Comparison of ENCODE assay signal across 1 cellular context in the genomic region with DNA sequence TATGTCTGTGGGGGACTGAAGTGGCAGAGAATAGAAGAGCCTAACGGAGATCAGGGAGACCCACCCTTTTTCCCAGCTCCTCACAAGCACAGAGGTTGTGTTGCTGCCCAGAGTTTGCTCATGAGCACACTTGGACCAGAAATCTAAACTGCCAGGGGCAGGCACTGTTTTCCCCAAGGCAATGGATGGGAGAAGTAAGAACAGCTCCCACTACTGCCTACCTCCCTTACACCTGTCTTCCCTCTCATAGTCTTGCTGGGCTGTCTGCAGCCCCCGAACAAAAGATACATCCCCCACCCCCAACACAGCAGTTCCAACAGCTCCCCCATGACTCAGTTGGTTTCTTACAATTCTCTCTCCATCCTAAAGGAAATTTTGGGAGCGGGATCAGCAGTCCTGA.
TF ChIP-seq lines count a peak whose summit lies in the region.

No MANE protein-coding gene starts in this region.

TF ChIP-seq in IMR-90, 13 proteins besides CTCF, POLR2A, EP300 and RAD21 (continued from another document):
- TF ChIP-seq CEBPB (IDR thresholded peaks at IDR 0.05; ENCODE audit: low read depth, low read length) (no peak), CHD1 (IDR thresholded peaks at IDR 0.05; ENCODE audit: low read depth, low read length) (no peak), MXI1 (IDR thresholded peaks at IDR 0.05; ENCODE audit: borderline replicate concordance, low read depth, low read length) (no peak), NFE2L2 (IDR thresholded peaks at IDR 0.05; ENCODE audit: low read depth, low read length) (no peak), RFX5 (IDR thresholded peaks at IDR 0.05; ENCODE audit: low read depth, low read length) (no peak)
- TF ChIP-seq, protein P1, sequence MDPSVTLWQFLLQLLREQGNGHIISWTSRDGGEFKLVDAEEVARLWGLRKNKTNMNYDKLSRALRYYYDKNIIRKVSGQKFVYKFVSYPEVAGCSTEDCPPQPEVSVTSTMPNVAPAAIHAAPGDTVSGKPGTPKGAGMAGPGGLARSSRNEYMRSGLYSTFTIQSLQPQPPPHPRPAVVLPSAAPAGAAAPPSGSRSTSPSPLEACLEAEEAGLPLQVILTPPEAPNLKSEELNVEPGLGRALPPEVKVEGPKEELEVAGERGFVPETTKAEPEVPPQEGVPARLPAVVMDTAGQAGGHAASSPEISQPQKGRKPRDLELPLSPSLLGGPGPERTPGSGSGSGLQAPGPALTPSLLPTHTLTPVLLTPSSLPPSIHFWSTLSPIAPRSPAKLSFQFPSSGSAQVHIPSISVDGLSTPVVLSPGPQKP (IDR thresholded peaks at IDR 0.05; ENCODE audit: borderline replicate concordance, low read depth, low read length), result no peak
TF ChIP-seq in IMR-90: peak in this region for 0.
